ENCODE assay signal across 2 cellular contexts in genomic region chrX:106802063-106802387, GRCh38.
TF ChIP-seq lines count a peak whose summit lies in the region.

No MANE protein-coding gene starts in this region.

TF ChIP-seq in K562, 482 proteins besides CTCF, POLR2A, EP300 and RAD21 (continued from another document):
- no peak for TF ChIP-seq HDAC3 (IDR thresholded peaks at IDR 0.05; ENCODE audit: borderline replicate concordance, partially characterized antibody)

TF ChIP-seq in HepG2, 621 proteins besides CTCF, POLR2A, EP300 and RAD21 (continued from another document):
- TF ChIP-seq ZSCAN31 (CRISPR knock-in tag; IDR thresholded peaks at IDR 0.05; ENCODE audit: low read depth) (no peak), IRF2 (CRISPR knock-in tag; IDR thresholded peaks at IDR 0.05) (no peak), ZMAT3 (CRISPR knock-in tag; conservative IDR thresholded peaks at IDR 0.05) (no peak), RORA (CRISPR knock-in tag; IDR thresholded peaks at IDR 0.05) (no peak), ZNF839 (CRISPR knock-in tag; IDR thresholded peaks at IDR 0.05; ENCODE audit: borderline replicate concordance) (no peak), MIER2 (CRISPR knock-in tag; IDR thresholded peaks at IDR 0.05) (no peak), CERS6 (CRISPR knock-in tag; IDR thresholded peaks at IDR 0.05) (no peak)
